Comparison of ENCODE assay signal across 1 cellular context in the genomic region with DNA sequence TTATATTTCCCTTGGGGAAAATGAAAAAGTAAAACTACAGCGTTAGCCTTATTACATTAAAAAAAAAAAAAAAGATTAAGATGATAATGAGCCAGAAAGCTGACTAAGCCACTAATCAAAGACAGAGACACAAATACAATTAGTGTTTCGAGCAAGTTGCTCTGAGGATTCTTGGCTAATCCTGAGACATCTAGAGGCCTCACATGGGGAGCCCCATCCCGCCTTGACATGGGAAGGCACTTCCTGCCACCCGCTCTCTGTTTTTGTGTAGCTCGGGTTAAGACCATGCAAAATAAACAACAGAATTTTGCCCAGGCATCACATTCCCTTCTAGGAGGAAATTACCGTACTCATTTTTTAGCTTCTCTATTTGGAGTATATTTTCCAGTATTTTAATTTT.
TF ChIP-seq lines count a peak whose summit lies in the region.

No MANE protein-coding gene starts in this region.

TF ChIP-seq in SK-N-SH, 30 proteins besides CTCF, POLR2A, EP300 and RAD21:
- TF ChIP-seq TAF1 (IDR thresholded peaks at IDR 0.05; ENCODE audit: borderline replicate concordance, low read depth, low read length) (no peak), ELF1 (IDR thresholded peaks at IDR 0.05) (no peak), NRF1 (IDR thresholded peaks at IDR 0.05; ENCODE audit: low read depth, low read length) (no peak), IRF3 (IDR thresholded peaks at IDR 0.05; ENCODE audit: low read depth, low read length) (no peak), POLR2AphosphoS5 (IDR thresholded peaks at IDR 0.05; ENCODE audit: low read depth, low read length) (no peak), RFX5 (IDR thresholded peaks at IDR 0.05; ENCODE audit: low read length) (no peak), RCOR1 (IDR thresholded peaks at IDR 0.05; ENCODE audit: low read length) (no peak), EZH2phosphoT487 (IDR thresholded peaks at IDR 0.05; ENCODE audit: borderline replicate concordance, low read depth) (no peak), GABPA (IDR thresholded peaks at IDR 0.05; ENCODE audit: low read depth) (no peak), TEAD4 (IDR thresholded peaks at IDR 0.05; ENCODE audit: borderline replicate concordance, insufficient read depth) (no peak), YY1 (IDR thresholded peaks at IDR 0.05; ENCODE audit: low read depth) (no peak)
- TF ChIP-seq, protein P1, sequence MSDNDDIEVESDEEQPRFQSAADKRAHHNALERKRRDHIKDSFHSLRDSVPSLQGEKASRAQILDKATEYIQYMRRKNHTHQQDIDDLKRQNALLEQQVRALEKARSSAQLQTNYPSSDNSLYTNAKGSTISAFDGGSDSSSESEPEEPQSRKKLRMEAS (IDR thresholded peaks at IDR 0.05; ENCODE audit: low read depth), result no peak
- TF ChIP-seq, protein P2, sequence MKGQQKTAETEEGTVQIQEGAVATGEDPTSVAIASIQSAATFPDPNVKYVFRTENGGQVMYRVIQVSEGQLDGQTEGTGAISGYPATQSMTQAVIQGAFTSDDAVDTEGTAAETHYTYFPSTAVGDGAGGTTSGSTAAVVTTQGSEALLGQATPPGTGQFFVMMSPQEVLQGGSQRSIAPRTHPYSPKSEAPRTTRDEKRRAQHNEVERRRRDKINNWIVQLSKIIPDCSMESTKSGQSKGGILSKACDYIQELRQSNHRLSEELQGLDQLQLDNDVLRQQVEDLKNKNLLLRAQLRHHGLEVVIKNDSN (IDR thresholded peaks at IDR 0.05; ENCODE audit: borderline replicate concordance, low read depth), result no peak
